15 cellular contexts compared by ENCODE assay signal in the genomic region with DNA sequence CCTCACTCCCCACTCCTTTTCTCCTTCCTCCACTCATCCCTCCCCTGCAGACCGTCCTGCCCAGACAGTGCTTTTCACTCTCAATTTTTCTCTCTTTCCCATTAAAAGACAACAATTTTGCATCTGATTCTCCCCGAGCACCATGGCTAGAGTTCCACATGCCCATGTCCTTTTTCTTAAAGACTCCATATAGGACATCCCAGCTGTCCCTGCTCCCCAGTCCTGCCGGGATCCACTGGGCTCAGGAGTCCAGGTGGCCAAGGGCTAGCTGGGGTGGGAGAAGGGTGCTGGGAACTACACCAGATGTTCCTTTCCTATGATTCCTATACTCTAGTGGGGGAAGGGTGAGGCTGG. TPM values are rescaled to one million over a fixed set of nuclear protein-coding genes. Genes with fewer than 3 reads are reported as not detected.
DNase-seq lines count a peak whose midpoint lies in the region; ATAC-seq, FAIRE-seq and TF ChIP-seq lines count a peak whose summit lies in the region.
"Had no signal": no experiment of that assay in that cellular context is flagged by ENCODE, and none has a peak within 500 bp of the region (broad histone marks: within the 10 kb centered on the region; RNA-seq: fewer than 3 reads in every experiment).

No MANE protein-coding gene starts in this region.

- H3K27ac ChIP-seq in keratinocyte (ENCODE audit: control insufficient read depth, insufficient read depth, low read length) = peak overlapping the region; percentile 34
- peak overlapping the region; percentile 74 to 89 for H3K27ac ChIP-seq in uterus
- H3K27ac ChIP-seq in HepG2 (ENCODE audit: extremely low read length, insufficient read depth, low read length) = no peak overlapping the region

- H3K9me1 ChIP-seq in keratinocyte (ENCODE audit: control insufficient read depth, extremely low read depth, insufficient read depth, low read length) = no peaks in the 10 kb centered on the region

- H3K4me2 ChIP-seq in keratinocyte (ENCODE audit: control insufficient read depth, extremely low read depth, insufficient read depth, low read depth, low read length) = peak overlapping the region; percentile 70
- H3K4me2 ChIP-seq in HepG2 (ENCODE audit: low read depth, low read length) = no peak overlapping the region

- H3K27me3 Mint-ChIP-seq in natural killer cell treated with Interleukin-12 subunit alpha and Interleukin-12 subunit beta and Interleukin-15 and Interleukin-18, amount 100 ng/mL, for 72 hours = peaks cover 14 to 15% of the 10 kb centered on the region in 2 donors
- peaks cover 5 to 6% of the 10 kb centered on the region in 2 donors for H3K27me3 Mint-ChIP-seq in natural killer cell (ENCODE audit: low read depth in 2 of 2)
- H3K27me3 Mint-ChIP-seq in activated T-helper 1 cell treated with anti-CD3 and anti-CD28 coated beads, Interleukin-12 subunit alpha, Interleukin-12 subunit beta, Interleukin-2, Interleukin-4 antibody, amounts not matched to agents 30 ng/mL and 10 ng/mL and 1 ng/mL, durations not matched to agents 14 hours and 24 hours and 36 hours (ENCODE audit: insufficient read depth) = peaks cover 22% of the 10 kb centered on the region

- no peak for TF ChIP-seq POLR2A in uterus (IDR thresholded peaks at IDR 0.05)
- no peak for TF ChIP-seq POLR2A in HepG2 (IDR thresholded peaks at IDR 0.05; ENCODE audit: insufficient read depth in 1 of 2, low read depth in 2 of 2, low read length in 2 of 2)

- DNase-seq in natural killer cell treated with Interleukin-12 subunit alpha and Interleukin-12 subunit beta and Interleukin-15 and Interleukin-18, amount 100 ng/mL, for 72 hours (ENCODE audit: low spot score) = no peak
- DNase-seq in natural killer cell = no peak
- DNase-seq in activated T-helper 1 cell treated with anti-CD3 and anti-CD28 coated beads, Interleukin-12 subunit alpha, Interleukin-12 subunit beta, Interleukin-2, Interleukin-4 antibody, amounts not matched to agents 30 ng/mL and 10 ng/mL and 1 ng/mL, durations not matched to agents 14 hours and 24 hours and 36 hours (ENCODE audit: low spot score) = no peak
- DNase-seq in keratinocyte (ENCODE audit: low read depth, low spot score) = no peak
- no peak for DNase-seq in uterus
- DNase-seq in GM19240 (ENCODE audit: insufficient read length, low spot score) = no peak
- no peak for DNase-seq in HepG2 (ENCODE audit: low spot score)
- DNase-seq: activated effector memory CD4-positive, alpha-beta T cell treated with Interleukin-2 at 50 U/mL for 16 hours; BE2C; DND-41; naive B cell; NCI-H2171; stimulated activated CD4-positive, alpha-beta T cell treated with anti-CD3 and anti-CD28 coated beads, Interleukin-2, amount 100 ng/mL, for 24 hours had no signal

- in situ Hi-C loops in HepG2 (cut with HindIII; ENCODE audit: extremely low pct_ligation_motif_present, low pct_unique_long_range_greater_than_20kb) = no loop called here

- H3K36me3 ChIP-seq in keratinocyte (ENCODE audit: control insufficient read depth in 2 of 2, extremely low read depth in 1 of 2, insufficient read depth in 2 of 2, low read length in 2 of 2) (no peaks in the 10 kb centered on the region), uterus (no peaks in the 10 kb centered on the region), HepG2 (replicated peaks in 1 of 2; ENCODE audit: control insufficient read depth in 1 of 2, insufficient read depth in 2 of 2, low read length in 2 of 2) (no peaks in the 10 kb centered on the region)
- H3K36me3 ChIP-seq: BE2C had no signal

- no peak for TF ChIP-seq RAD21 in HepG2 (CRISPR knock-in tag; IDR thresholded peaks at IDR 0.05)

- no peak for FAIRE-seq in keratinocyte (lab: Jason Lieb, UNC)
- no peak for FAIRE-seq in HepG2 (lab: Jason Lieb, UNC)
- FAIRE-seq: HTR-8/SVneo had no signal

- POLR2A ChIA-PET in HepG2 (lab: Yijun Ruan, JAX) = no interaction called here

- CTCF ChIA-PET in HepG2 (lab: Yijun Ruan, JAX; ENCODE audit: low intra/inter-chr PET ratio, low total read pairs) = no interaction called here

- H3K9me3 ChIP-seq in keratinocyte (ENCODE audit: control insufficient read depth, low read depth, low read length) (no peaks in the 10 kb centered on the region), uterus (no peaks in the 10 kb centered on the region), HepG2 (ENCODE audit: low read length) (no peaks in the 10 kb centered on the region)
- H3K9me3 ChIP-seq: BE2C had no signal

- H3K9ac ChIP-seq in keratinocyte (ENCODE audit: control insufficient read depth, extremely low read depth, insufficient read depth, low read length) (peak overlapping the region; percentile 10), HepG2 (ENCODE audit: insufficient read depth, low read depth, low read length) (no peak overlapping the region)

- peaks cover 14 to 30% of the 10 kb centered on the region in 2 donors for H3K4me1 Mint-ChIP-seq in natural killer cell treated with Interleukin-12 subunit alpha and Interleukin-12 subunit beta and Interleukin-15 and Interleukin-18, amount 100 ng/mL, for 72 hours (ENCODE audit: low read depth in 2 of 2)
- H3K4me1 Mint-ChIP-seq in natural killer cell = peaks cover 0 to 5% of the 10 kb centered on the region in 2 donors
- peaks cover 51% of the 10 kb centered on the region for H3K4me1 Mint-ChIP-seq in activated T-helper 1 cell treated with anti-CD3 and anti-CD28 coated beads, Interleukin-12 subunit alpha, Interleukin-12 subunit beta, Interleukin-2, Interleukin-4 antibody, amounts not matched to agents 30 ng/mL and 10 ng/mL and 1 ng/mL, durations not matched to agents 14 hours and 24 hours and 36 hours (ENCODE audit: low read depth)

- peak overlapping the region; percentile 90 for H3K4me3 Mint-ChIP-seq in natural killer cell treated with Interleukin-12 subunit alpha and Interleukin-12 subunit beta and Interleukin-15 and Interleukin-18, amount 100 ng/mL, for 72 hours
- no peak overlapping the region for H3K4me3 Mint-ChIP-seq in natural killer cell
- peak overlapping the region; percentile 83 for H3K4me3 Mint-ChIP-seq in activated T-helper 1 cell treated with anti-CD3 and anti-CD28 coated beads, Interleukin-12 subunit alpha, Interleukin-12 subunit beta, Interleukin-2, Interleukin-4 antibody, amounts not matched to agents 30 ng/mL and 10 ng/mL and 1 ng/mL, durations not matched to agents 14 hours and 24 hours and 36 hours
- H3K4me3 Mint-ChIP-seq: naive B cell had no signal

- intact Hi-C loops in natural killer cell (cut with micrococcal nuclease) (loop anchor here (10.0 kb wide), 1 partner anchor 717 kb away; the partner anchor contains the start of gene EIF2AK2), uterus (cut with DNase I; ENCODE audit: low total_unique reads) (no loop called here), HepG2 (cut with micrococcal nuclease; ENCODE audit: unreplicated experiment) (no loop called here)
- intact Hi-C loops in activated T-helper 1 cell treated with anti-CD3 and anti-CD28 coated beads, Interleukin-12 subunit alpha, Interleukin-12 subunit beta, Interleukin-2, Interleukin-4 antibody, amounts not matched to agents 30 ng/mL and 10 ng/mL and 1 ng/mL, durations not matched to agents 14 hours and 24 hours and 36 hours (cut with micrococcal nuclease) = loop anchor here (1.0 to 10.0 kb wide), 10 partner anchors 40 to 1727 kb away; partner anchors contain the start of gene PRKD3

- WGBS in HepG2 (ENCODE audit: low lambda C conversion rate) = 1% methylated on average over 3 of the region's 3 CpGs

- peak in 1 of 2 donors; percentile 1 for ATAC-seq in natural killer cell treated with Interleukin-12 subunit alpha and Interleukin-12 subunit beta and Interleukin-15 and Interleukin-18, amount 100 ng/mL, for 72 hours
- no peak for ATAC-seq in natural killer cell
- no peak for ATAC-seq in HG02973 (IDR thresholded peaks at IDR 0.05; ENCODE audit: unreplicated experiment)
- ATAC-seq in HepG2 = no peak

- dilution Hi-C loops in keratinocyte (cut with MboI; ENCODE audit: extremely low pct_ligation_motif_present, low sequenced_read_pairs) = loop anchor here (25.0 kb wide), 1 partner anchor 460 kb away; no protein-coding TSS in a partner anchor

- H3K36me3 Mint-ChIP-seq in natural killer cell treated with Interleukin-12 subunit alpha and Interleukin-12 subunit beta and Interleukin-15 and Interleukin-18, amount 100 ng/mL, for 72 hours = no peaks in the 10 kb centered on the region
- no peaks in the 10 kb centered on the region for H3K36me3 Mint-ChIP-seq in natural killer cell
- peaks cover 4% of the 10 kb centered on the region for H3K36me3 Mint-ChIP-seq in activated T-helper 1 cell treated with anti-CD3 and anti-CD28 coated beads, Interleukin-12 subunit alpha, Interleukin-12 subunit beta, Interleukin-2, Interleukin-4 antibody, amounts not matched to agents 30 ng/mL and 10 ng/mL and 1 ng/mL, durations not matched to agents 14 hours and 24 hours and 36 hours (ENCODE audit: low read depth)
- H3K36me3 Mint-ChIP-seq: naive B cell had no signal

- H4K20me1 ChIP-seq in keratinocyte (ENCODE audit: control insufficient read depth, extremely low read depth, insufficient read depth, low read length) = no peaks in the 10 kb centered on the region
- H4K20me1 ChIP-seq in HepG2 (ENCODE audit: insufficient read depth, low read length) = no peaks in the 10 kb centered on the region

- H3K27ac Mint-ChIP-seq in natural killer cell treated with Interleukin-12 subunit alpha and Interleukin-12 subunit beta and Interleukin-15 and Interleukin-18, amount 100 ng/mL, for 72 hours = peak overlapping the region; percentile 64 to 93
- H3K27ac Mint-ChIP-seq in natural killer cell = no peak overlapping the region
- peak overlapping the region; percentile 100 for H3K27ac Mint-ChIP-seq in activated T-helper 1 cell treated with anti-CD3 and anti-CD28 coated beads, Interleukin-12 subunit alpha, Interleukin-12 subunit beta, Interleukin-2, Interleukin-4 antibody, amounts not matched to agents 30 ng/mL and 10 ng/mL and 1 ng/mL, durations not matched to agents 14 hours and 24 hours and 36 hours

- no peaks in the 10 kb centered on the region for H3K79me2 ChIP-seq in keratinocyte (ENCODE audit: control insufficient read depth, insufficient read depth, low read length)
- no peaks in the 10 kb centered on the region for H3K79me2 ChIP-seq in HepG2 (ENCODE audit: insufficient read depth, low read length)

- H3K4me1 ChIP-seq in keratinocyte (ENCODE audit: control insufficient read depth, extremely low read depth, insufficient read depth, low read length) (peaks cover 31% of the 10 kb centered on the region), uterus (peaks cover 5 to 7% of the 10 kb centered on the region in 2 donors), HepG2 (ENCODE audit: insufficient read depth, low read length) (no peaks in the 10 kb centered on the region)

- TF ChIP-seq EP300 in HepG2 (IDR thresholded peaks at IDR 0.05; ENCODE audit: low read depth in 2 of 2, low read length in 2 of 2) (no peak), HepG2 (CRISPR knock-in tag; IDR thresholded peaks at IDR 0.05; ENCODE audit: borderline replicate concordance) (no peak)

- no peak for TF ChIP-seq CTCF in natural killer cell (IDR thresholded peaks at IDR 0.05)
- no peak for TF ChIP-seq CTCF in keratinocyte (optimal IDR thresholded peaks at IDR 0.05 in 1 of 3, IDR thresholded peaks at IDR 0.05 in 1 of 3, conservative IDR thresholded peaks at IDR 0.05 in 1 of 3; ENCODE audit: extremely low read depth in 1 of 3, insufficient read depth in 2 of 3, low read length in 3 of 3)
- TF ChIP-seq CTCF in uterus (IDR thresholded peaks at IDR 0.05) = no peak
- no peak for TF ChIP-seq CTCF in HepG2 (CRISPR knock-in tag; IDR thresholded peaks at IDR 0.05)

- no peak overlapping the region for H2AFZ ChIP-seq in keratinocyte (ENCODE audit: control insufficient read depth, low read length)
- no peak overlapping the region for H2AFZ ChIP-seq in HepG2 (ENCODE audit: low read length)

- no peak overlapping the region for H3K4me3 ChIP-seq in keratinocyte (ENCODE audit: control insufficient read depth in 2 of 3, extremely low read depth in 1 of 3, insufficient read depth in 2 of 3, low read depth in 1 of 3, low read length in 3 of 3)
- H3K4me3 ChIP-seq in uterus = no peak overlapping the region
- H3K4me3 ChIP-seq in HepG2 (replicated peaks in 1 of 3; ENCODE audit: insufficient read depth in 1 of 3, low read depth in 2 of 3, low read length in 3 of 3) = no peak overlapping the region

- no TSS peak for BruUV-seq in HepG2 (replicated peaks; lab: Mats Ljungman, UMichigan)

- H3K27me3 ChIP-seq in keratinocyte (ENCODE audit: control insufficient read depth, extremely low read depth, insufficient read depth, low read length) (no peaks in the 10 kb centered on the region), uterus (no peaks in the 10 kb centered on the region), HepG2 (ENCODE audit: control insufficient read depth in 1 of 2, insufficient read depth in 2 of 2, low read length in 2 of 2) (peaks cover 8 to 66% of the 10 kb centered on the region in 2 experiments; a peak in 4 of 5 replicates)
- H3K27me3 ChIP-seq: BE2C had no signal

- no peaks in the 10 kb centered on the region for H3K9me3 Mint-ChIP-seq in natural killer cell treated with Interleukin-12 subunit alpha and Interleukin-12 subunit beta and Interleukin-15 and Interleukin-18, amount 100 ng/mL, for 72 hours
- no peaks in the 10 kb centered on the region for H3K9me3 Mint-ChIP-seq in natural killer cell
- H3K9me3 Mint-ChIP-seq in activated T-helper 1 cell treated with anti-CD3 and anti-CD28 coated beads, Interleukin-12 subunit alpha, Interleukin-12 subunit beta, Interleukin-2, Interleukin-4 antibody, amounts not matched to agents 30 ng/mL and 10 ng/mL and 1 ng/mL, durations not matched to agents 14 hours and 24 hours and 36 hours = no peaks in the 10 kb centered on the region
- H3K9me3 Mint-ChIP-seq: naive B cell had no signal

RNA-seq across cellular contexts. Expression of gene RMDN2, which starts 52.9 kb away (rescaled TPM):
- 1 to 10 TPM; 3.2 to 5.5 TPM for total RNA-seq in natural killer cell treated with Interleukin-12 subunit alpha and Interleukin-12 subunit beta and Interleukin-15 and Interleukin-18, amount 100 ng/mL, for 72 hours
- total RNA-seq in natural killer cell = 10 to 100 TPM in 1 of 3 donors, 1 to 10 TPM in 2; 8.4 to 10.9 (median 8.4) TPM
- 1.3 and 2.2 TPM in 2 replicates for total RNA-seq in activated T-helper 1 cell treated with anti-CD3 and anti-CD28 coated beads, Interleukin-12 subunit alpha, Interleukin-12 subunit beta, Interleukin-2, Interleukin-4 antibody, amounts not matched to agents 30 ng/mL and 10 ng/mL and 1 ng/mL, durations not matched to agents 14 hours and 24 hours and 36 hours
- 6.2 to 9.3 TPM (median 7.1 TPM) in 3 replicates for polyA plus RNA-seq in keratinocyte
- polyA plus RNA-seq in keratinocyte (2011; ENCODE audit: low read depth) = 0.89 TPM
- polyA plus RNA-seq in keratinocyte (2011; cell fraction: cytosol; rRNA removed) = 4.7 and 9.4 TPM in 2 replicates
- 11.7 and 15.4 TPM in 2 replicates for polyA plus RNA-seq in keratinocyte (2011; cell fraction: nucleus; rRNA removed)
- 1.7 and 5.9 TPM in 2 replicates for polyA plus RNA-seq in keratinocyte (2012; ENCODE audit: low replicate concordance)
- 2.9 to 3.7 TPM in 2 of 3 replicates, not detected in the other for polyA minus RNA-seq in keratinocyte
- 2.3 TPM for polyA minus RNA-seq in keratinocyte (2011; cell fraction: cytosol; rRNA and poly(A)+ RNA removed)
- polyA minus RNA-seq in keratinocyte (2011; cell fraction: nucleus; rRNA and poly(A)+ RNA removed) = 3.8 and 13.7 TPM in 2 replicates
- 10 to 100 TPM; 12.5 to 19.2 (median 14.3) TPM for total RNA-seq in uterus
- total RNA-seq in HepG2 (2016; rRNA removed; fragmentation: Illumina TruSeq; extraction: Trizol) = 4.7 and 8.9 TPM in 2 replicates
- total RNA-seq in HepG2 (2016; cell fraction: cytosol; rRNA removed; fragmentation: Illumina TruSeq; extraction: Trizol; ENCODE audit: low read depth) = 15.2 and 18.1 TPM in 2 replicates
- 5.3 and 9.6 TPM in 2 replicates for total RNA-seq in HepG2 (2016; cell fraction: insoluble cytoplasmic fraction; rRNA removed; fragmentation: Illumina TruSeq; extraction: Trizol)
- total RNA-seq in HepG2 (2016; cell fraction: membrane; rRNA removed; fragmentation: Illumina TruSeq; extraction: Trizol) = 6.2 and 8.7 TPM in 2 replicates
- total RNA-seq in HepG2 (2016; cell fraction: nucleus; rRNA removed; fragmentation: Illumina TruSeq; extraction: Trizol) = 19.6 and 19.9 TPM in 2 replicates
- polyA plus RNA-seq in HepG2 (2011; rRNA removed) = 1.9 and 2.3 TPM in 2 replicates
- 0.59 and 0.99 TPM in 2 replicates for polyA plus RNA-seq in HepG2 (2011; cell fraction: cytosol; rRNA removed)
- polyA plus RNA-seq in HepG2 (2011; cell fraction: nucleus; rRNA removed) = 1.8 and 2.1 TPM in 2 replicates
- 2.1 and 2.7 TPM in 2 replicates for polyA plus RNA-seq in HepG2 (2012)
- 0.79 and 0.85 TPM in 2 replicates for polyA plus RNA-seq in HepG2 (2016; cell fraction: cytosol; fragmentation: Illumina TruSeq; extraction: Trizol; ENCODE audit: low read depth)
- 3.2 and 3.5 TPM in 2 replicates for polyA plus RNA-seq in HepG2 (2016; cell fraction: insoluble cytoplasmic fraction; fragmentation: Illumina TruSeq; extraction: Trizol; ENCODE audit: low read depth)
- 1.1 and 1.6 TPM in 2 replicates for polyA plus RNA-seq in HepG2 (2016; cell fraction: membrane; fragmentation: Illumina TruSeq; extraction: Trizol; ENCODE audit: low read depth)
- 16.4 and 18.5 TPM in 2 replicates for polyA plus RNA-seq in HepG2 (2016; cell fraction: nucleus; fragmentation: Illumina TruSeq; extraction: Trizol; ENCODE audit: insufficient read depth, low read depth)
- 0.40 and 0.84 TPM in 2 replicates for polyA minus RNA-seq in HepG2 (2011; rRNA and poly(A)+ RNA removed; ENCODE audit: low replicate concordance)
- polyA minus RNA-seq in HepG2 (2011; cell fraction: cytosol; rRNA and poly(A)+ RNA removed) = 1.8 and 2.2 TPM in 2 replicates
- polyA minus RNA-seq in HepG2 (2011; cell fraction: nucleus; rRNA and poly(A)+ RNA removed) = 13.8 and 14.3 TPM in 2 replicates

Comparison
In these comparisons a context has a peak if more than half of its experiments do, and no peak if none do; other contexts are left out.
1. H3K27ac Mint-ChIP-seq: peak in natural killer cell treated with Interleukin-12 subunit alpha and Interleukin-12 subunit beta and Interleukin-15 and Interleukin-18, amount 100 ng/mL, for 72 hours (2 of 2) and activated T-helper 1 cell treated with anti-CD3 and anti-CD28 coated beads, Interleukin-12 subunit alpha, Interleukin-12 subunit beta, Interleukin-2, Interleukin-4 antibody, amounts not matched to agents 30 ng/mL and 10 ng/mL and 1 ng/mL, durations not matched to agents 14 hours and 24 hours and 36 hours (single experiment); none in natural killer cell (0 of 2).
2. intact Hi-C loops: an anchor here in natural killer cell (10.0 kb wide) and activated T-helper 1 cell treated with anti-CD3 and anti-CD28 coated beads, Interleukin-12 subunit alpha, Interleukin-12 subunit beta, Interleukin-2, Interleukin-4 antibody, amounts not matched to agents 30 ng/mL and 10 ng/mL and 1 ng/mL, durations not matched to agents 14 hours and 24 hours and 36 hours (1.0 to 10.0 kb wide); none called in uterus and HepG2.